Comparison of ENCODE assay signal across 20 cellular contexts in genomic region chr20:47905628-47906487, GRCh38.
"Had no signal": no experiment of that assay in that cellular context is flagged by ENCODE, and none has a peak within 500 bp of the region (broad histone marks: within the 10 kb centered on the region; RNA-seq: fewer than 3 reads in every experiment).

No MANE protein-coding gene starts in this region.

- DNase-seq: activated CD4-positive, alpha-beta T cell treated with anti-CD3 and anti-CD28 coated beads, Interleukin-2, amount 10 ng/mL, durations not matched to agents 24 days and 14 days; activated CD4-positive, CD25-positive, alpha-beta regulatory T cell; activated CD8-positive, alpha-beta T cell treated with anti-CD3 and anti-CD28 coated beads for 36 hours; activated naive CD4-positive, alpha-beta T cell; activated naive CD8-positive, alpha-beta T cell treated with anti-CD3 and anti-CD28 coated beads for 36 hours; activated T-cell treated with anti-CD3 and anti-CD28 coated beads, Interleukin-2, amount 50 U/mL, for 1 hour; amniotic stem cell; dermis blood vessel endothelial cell; effector memory CD4-positive, alpha-beta T cell; esophagus squamous epithelium; naive thymus-derived CD8-positive, alpha-beta T cell; nucleus accumbens; stimulated activated naive B cell treated with anti-CD40 and anti-IgM and Interleukin-4, amounts not matched to agents 10 μg/mL and 1 μg/mL and 100 μg/mL, for 72 hours; T-helper 9 cell; upper lobe of left lung had no signal

- H3K36me3 ChIP-seq: cardiac muscle cell, esophagus squamous epithelium, thoracic aorta, upper lobe of left lung had no signal

- H3K27ac ChIP-seq: cardiac muscle cell, esophagus squamous epithelium, hepatocyte, thoracic aorta, upper lobe of left lung had no signal

- H3K4me3 ChIP-seq: cardiac muscle cell, esophagus squamous epithelium, hepatocyte, thoracic aorta, upper lobe of left lung had no signal

- H3K79me2 ChIP-seq: hepatocyte had no signal

- ATAC-seq: activated CD8-positive, alpha-beta T cell treated with anti-CD3 and anti-CD28 coated beads for 36 hours; activated T-helper 17 cell treated with anti-CD3 and anti-CD28 coated beads, Interleukin-2, amount 50 U/mL, for 72 hours; naive thymus-derived CD8-positive, alpha-beta T cell; stimulated activated naive B cell treated with anti-CD40 and anti-IgM and Interleukin-4, amounts not matched to agents 10 μg/mL and 1 μg/mL and 100 μg/mL, for 72 hours had no signal

- FAIRE-seq: endothelial cell of umbilical vein had no signal

- H3K4me1 ChIP-seq: upper lobe of left lung had no signal

- H3K9me3 ChIP-seq: esophagus squamous epithelium, thoracic aorta, upper lobe of left lung had no signal

- H3K27me3 ChIP-seq: cardiac muscle cell, hepatocyte, upper lobe of left lung had no signal

- H2AFZ ChIP-seq: hepatocyte had no signal

- H3K4me2 ChIP-seq: hepatocyte had no signal
